Comparison of ENCODE assay signal across 19 cellular contexts in genomic region chr19:4324228-4324627, GRCh38. TPM values are rescaled to one million over a fixed set of nuclear protein-coding genes. Genes with fewer than 3 reads are reported as not detected.
DNase-seq lines count a peak whose midpoint lies in the region; ATAC-seq and TF ChIP-seq lines count a peak whose summit lies in the region.
"Had no signal": no experiment of that assay in that cellular context is flagged by ENCODE, and none has a peak within 500 bp of the region (broad histone marks: within the 10 kb centered on the region; RNA-seq: fewer than 3 reads in every experiment).

No MANE protein-coding gene starts in this region.

- no peaks in the 10 kb centered on the region for H3K27me3 Mint-ChIP-seq in activated T-cell treated with anti-CD3 and anti-CD28 coated beads, Interleukin-2, amount 50 U/mL, for 24 hours
- H3K27me3 Mint-ChIP-seq in natural killer cell (ENCODE audit: low read depth in 2 of 2), result no peaks in the 10 kb centered on the region
- no peaks in the 10 kb centered on the region for H3K27me3 Mint-ChIP-seq in natural killer cell treated with Interleukin-12 subunit alpha and Interleukin-12 subunit beta and Interleukin-15 and Interleukin-18, amount 100 ng/mL, for 72 hours
- H3K27me3 Mint-ChIP-seq: B cell; CD4-positive, alpha-beta T cell had no signal

- H4K20me1 ChIP-seq in osteoblast (ENCODE audit: insufficient read depth, low read length), result no peaks in the 10 kb centered on the region

- H3K36me3 ChIP-seq in osteoblast (ENCODE audit: insufficient read depth, low read length) (no peaks in the 10 kb centered on the region), Peyer's patch (peaks cover 0 to 11% (median 0%) of the 10 kb centered on the region in 3 donors)

- H3K79me2 ChIP-seq in osteoblast (ENCODE audit: insufficient read depth, low read length), result no peaks in the 10 kb centered on the region

- TF ChIP-seq CTCF in natural killer cell (IDR thresholded peaks at IDR 0.05) (no peak), osteoblast (IDR thresholded peaks at IDR 0.05; ENCODE audit: extremely low read depth, low read depth, low read length) (no peak), Peyer's patch (IDR thresholded peaks at IDR 0.05) (no peak)

- H3K27me3 ChIP-seq in osteoblast (ENCODE audit: insufficient read depth, low read length), result peaks cover 10% of the 10 kb centered on the region
- H3K27me3 ChIP-seq in Peyer's patch, result no peaks in the 10 kb centered on the region

- H3K27ac ChIP-seq in osteoblast (ENCODE audit: low read depth, low read length), result no peak overlapping the region
- no peak overlapping the region for H3K27ac ChIP-seq in Peyer's patch
- H3K27ac ChIP-seq: 22Rv1; A549; BLaER1 treated with 17β-estradiol and CSF1 and Interleukin-3, amounts not matched to agents 10 nM and 100 nM; C4-2B had no signal

- H3K9me3 Mint-ChIP-seq in activated T-cell treated with anti-CD3 and anti-CD28 coated beads, Interleukin-2, amount 50 U/mL, for 24 hours, result no peaks in the 10 kb centered on the region
- peaks cover 0 to 2% of the 10 kb centered on the region in 2 donors for H3K9me3 Mint-ChIP-seq in natural killer cell
- peaks cover 14% of the 10 kb centered on the region for H3K9me3 Mint-ChIP-seq in natural killer cell treated with Interleukin-12 subunit alpha and Interleukin-12 subunit beta and Interleukin-15 and Interleukin-18, amount 100 ng/mL, for 72 hours
- H3K9me3 Mint-ChIP-seq: CD8-positive, alpha-beta T cell had no signal

- H3K4me1 ChIP-seq in osteoblast (ENCODE audit: insufficient read depth, low read length) (peaks cover 5% of the 10 kb centered on the region), Peyer's patch (peaks cover 0 to 20% (median 6%) of the 10 kb centered on the region in 4 donors)
- H3K4me1 ChIP-seq: A549, Caco-2 had no signal

- H3K9me3 ChIP-seq in osteoblast (ENCODE audit: low read depth, low read length), result no peaks in the 10 kb centered on the region
- peaks cover 0 to 5% (median 0%) of the 10 kb centered on the region in 4 donors for H3K9me3 ChIP-seq in Peyer's patch
- H3K9me3 ChIP-seq: A549 had no signal

- no peak overlapping the region for H3K4me2 ChIP-seq in osteoblast (ENCODE audit: insufficient read depth, low read length)
- H3K4me2 ChIP-seq: A549; BLaER1 treated with 17β-estradiol and CSF1 and Interleukin-3, amounts not matched to agents 10 nM and 100 nM had no signal

- peaks cover 7% of the 10 kb centered on the region for H3K36me3 Mint-ChIP-seq in activated T-cell treated with anti-CD3 and anti-CD28 coated beads, Interleukin-2, amount 50 U/mL, for 24 hours (ENCODE audit: low read depth)
- no peaks in the 10 kb centered on the region for H3K36me3 Mint-ChIP-seq in natural killer cell
- H3K36me3 Mint-ChIP-seq in natural killer cell treated with Interleukin-12 subunit alpha and Interleukin-12 subunit beta and Interleukin-15 and Interleukin-18, amount 100 ng/mL, for 72 hours, result peaks cover 4% of the 10 kb centered on the region
- H3K36me3 Mint-ChIP-seq: CD8-positive, alpha-beta T cell had no signal

- DNase-seq in activated T-cell treated with anti-CD3 and anti-CD28 coated beads, Interleukin-2, amount 50 U/mL, for 24 hours, result no peak
- no peak for DNase-seq in activated T-cell treated with anti-CD3 and anti-CD28 coated beads, Interleukin-2, amount 50 U/mL, for 1 hour
- DNase-seq in natural killer cell (no peak), osteoblast (ENCODE audit: insufficient read length, low spot score, missing footprints) (peak; percentile 39), Peyer's patch (no peak)
- DNase-seq in natural killer cell treated with Interleukin-12 subunit alpha and Interleukin-12 subunit beta and Interleukin-15 and Interleukin-18, amount 100 ng/mL, for 72 hours (ENCODE audit: low spot score), result no peak
- DNase-seq: AML-193; Caco-2; Calu3; CD4-positive, alpha-beta T cell; CD8-positive, alpha-beta T cell; DMS79 treated with DMSO at 0.1 percent for 48 hours; GF-D8 had no signal

- TF ChIP-seq POLR2A in Peyer's patch (IDR thresholded peaks at IDR 0.05), result no peak

- intact Hi-C loops in natural killer cell (cut with micrococcal nuclease), result no loop called here

- ATAC-seq in natural killer cell, result no peak
- no peak for ATAC-seq in natural killer cell treated with Interleukin-12 subunit alpha and Interleukin-12 subunit beta and Interleukin-15 and Interleukin-18, amount 100 ng/mL, for 72 hours
- ATAC-seq: A549; CD8-positive, alpha-beta T cell had no signal

- H3K27ac Mint-ChIP-seq in activated T-cell treated with anti-CD3 and anti-CD28 coated beads, Interleukin-2, amount 50 U/mL, for 24 hours, result peak overlapping the region; percentile 24
- H3K27ac Mint-ChIP-seq in natural killer cell, result no peak overlapping the region
- H3K27ac Mint-ChIP-seq in natural killer cell treated with Interleukin-12 subunit alpha and Interleukin-12 subunit beta and Interleukin-15 and Interleukin-18, amount 100 ng/mL, for 72 hours, result no peak overlapping the region
- H3K27ac Mint-ChIP-seq: B cell; CD4-positive, alpha-beta T cell; CD8-positive, alpha-beta T cell had no signal

- H3K4me3 Mint-ChIP-seq in activated T-cell treated with anti-CD3 and anti-CD28 coated beads, Interleukin-2, amount 50 U/mL, for 24 hours, result no peak overlapping the region
- peak overlapping the region; percentile 21 for H3K4me3 Mint-ChIP-seq in natural killer cell
- no peak overlapping the region for H3K4me3 Mint-ChIP-seq in natural killer cell treated with Interleukin-12 subunit alpha and Interleukin-12 subunit beta and Interleukin-15 and Interleukin-18, amount 100 ng/mL, for 72 hours
- H3K4me3 Mint-ChIP-seq: B cell; CD4-positive, alpha-beta T cell; CD8-positive, alpha-beta T cell had no signal

- H3K4me3 ChIP-seq in osteoblast (ENCODE audit: insufficient read depth, low read length), result no peak overlapping the region
- H3K4me3 ChIP-seq in Peyer's patch, result no peak overlapping the region
- H3K4me3 ChIP-seq: A549; BLaER1 treated with 17β-estradiol and CSF1 and Interleukin-3, amounts not matched to agents 10 nM and 100 nM had no signal

- H3K4me1 Mint-ChIP-seq in activated T-cell treated with anti-CD3 and anti-CD28 coated beads, Interleukin-2, amount 50 U/mL, for 24 hours (ENCODE audit: low read depth), result peaks cover 24% of the 10 kb centered on the region
- H3K4me1 Mint-ChIP-seq in natural killer cell, result peaks cover 16 to 31% of the 10 kb centered on the region in 2 donors
- peaks cover 10 to 32% of the 10 kb centered on the region in 2 donors for H3K4me1 Mint-ChIP-seq in natural killer cell treated with Interleukin-12 subunit alpha and Interleukin-12 subunit beta and Interleukin-15 and Interleukin-18, amount 100 ng/mL, for 72 hours (ENCODE audit: low read depth in 2 of 2)

- H2AFZ ChIP-seq in osteoblast (ENCODE audit: low read length), result no peak overlapping the region

RNA-seq across cellular contexts. Expression of gene STAP2, which starts 14.4 kb away (rescaled TPM):
- total RNA-seq in natural killer cell, result 1 to 10 TPM; 1.4 to 3.3 (median 2.0) TPM
- 10 to 100 TPM in 1 of 2 donors, 1 to 10 TPM in 1; 7.3 to 12.8 TPM for total RNA-seq in natural killer cell treated with Interleukin-12 subunit alpha and Interleukin-12 subunit beta and Interleukin-15 and Interleukin-18, amount 100 ng/mL, for 72 hours
- 2.4 and 2.5 TPM in 2 replicates for total RNA-seq in osteoblast
- total RNA-seq in Peyer's patch, result 100 to 1,000 TPM in 3 of 4 donors, 10 to 100 TPM in 1; 90.8 to 227 (median 134) TPM

RNA-seq across cellular contexts. Expression of gene MPND, which starts 19.1 kb away (rescaled TPM):
- total RNA-seq in natural killer cell, result 10 to 100 TPM; 30.4 to 38.4 (median 31.1) TPM
- total RNA-seq in natural killer cell treated with Interleukin-12 subunit alpha and Interleukin-12 subunit beta and Interleukin-15 and Interleukin-18, amount 100 ng/mL, for 72 hours, result 10 to 100 TPM; 28.3 to 73.5 TPM
- total RNA-seq in osteoblast, result 6.8 and 6.9 TPM in 2 replicates
- total RNA-seq in Peyer's patch, result 10 to 100 TPM in 3 of 4 donors, 1 to 10 TPM in 1; 8.3 to 26.1 (median 20.8) TPM

RNA-seq across cellular contexts. Expression of gene FSD1, which starts 19.8 kb away (rescaled TPM):
- total RNA-seq in natural killer cell (10 to 100 TPM; 15.5 to 18.2 (median 16.4) TPM), osteoblast (0.29 and 1.1 TPM in 2 replicates), Peyer's patch (1 to 10 TPM in 3 of 4 donors, not detected in 1; 1.0 to 8.4 (median 1.4) TPM)
- 10 to 100 TPM; 16.0 to 24.7 TPM for total RNA-seq in natural killer cell treated with Interleukin-12 subunit alpha and Interleukin-12 subunit beta and Interleukin-15 and Interleukin-18, amount 100 ng/mL, for 72 hours

RNA-seq across cellular contexts. Expression of gene TMIGD2, which starts 22.0 kb away (rescaled TPM):
- 10 to 100 TPM; 33.8 to 45.3 (median 41.1) TPM for total RNA-seq in natural killer cell
- total RNA-seq in natural killer cell treated with Interleukin-12 subunit alpha and Interleukin-12 subunit beta and Interleukin-15 and Interleukin-18, amount 100 ng/mL, for 72 hours, result 1 to 10 TPM; 4.6 to 5.1 TPM
- not detected in 2 replicates for total RNA-seq in osteoblast
- 1 to 10 TPM; 2.2 to 6.1 (median 3.8) TPM for total RNA-seq in Peyer's patch
- total RNA-seq: A172, B cell, Caco-2, Calu3 had no signal

RNA-seq across cellular contexts. Expression of gene SHD, which starts 45.2 kb away (rescaled TPM):
- under 1 TPM in 1 of 3 donors, not detected in 2; 0.20 TPM for total RNA-seq in natural killer cell
- not detected for total RNA-seq in natural killer cell treated with Interleukin-12 subunit alpha and Interleukin-12 subunit beta and Interleukin-15 and Interleukin-18, amount 100 ng/mL, for 72 hours
- total RNA-seq in osteoblast, result not detected in 2 replicates
- total RNA-seq in Peyer's patch, result 10 to 100 TPM in 3 of 4 donors, not detected in 1; 21.3 to 27.7 (median 21.9) TPM
- total RNA-seq: Calu3 had no signal

Comparison
In these comparisons a context has a peak if more than half of its experiments do, and no peak if none do; other contexts are left out.
1. RNA of gene STAP2, which starts 14.4 kb away (total RNA-seq): 90.8 to 227 TPM in Peyer's patch; 7.3 to 12.8 TPM in natural killer cell treated with Interleukin-12 subunit alpha and Interleukin-12 subunit beta and Interleukin-15 and Interleukin-18, amount 100 ng/mL, for 72 hours, 2.4 to 2.5 TPM in osteoblast and 1.4 to 3.3 TPM in natural killer cell; every median in the first group is over 4 times any median in the second.